In the genomic region with DNA sequence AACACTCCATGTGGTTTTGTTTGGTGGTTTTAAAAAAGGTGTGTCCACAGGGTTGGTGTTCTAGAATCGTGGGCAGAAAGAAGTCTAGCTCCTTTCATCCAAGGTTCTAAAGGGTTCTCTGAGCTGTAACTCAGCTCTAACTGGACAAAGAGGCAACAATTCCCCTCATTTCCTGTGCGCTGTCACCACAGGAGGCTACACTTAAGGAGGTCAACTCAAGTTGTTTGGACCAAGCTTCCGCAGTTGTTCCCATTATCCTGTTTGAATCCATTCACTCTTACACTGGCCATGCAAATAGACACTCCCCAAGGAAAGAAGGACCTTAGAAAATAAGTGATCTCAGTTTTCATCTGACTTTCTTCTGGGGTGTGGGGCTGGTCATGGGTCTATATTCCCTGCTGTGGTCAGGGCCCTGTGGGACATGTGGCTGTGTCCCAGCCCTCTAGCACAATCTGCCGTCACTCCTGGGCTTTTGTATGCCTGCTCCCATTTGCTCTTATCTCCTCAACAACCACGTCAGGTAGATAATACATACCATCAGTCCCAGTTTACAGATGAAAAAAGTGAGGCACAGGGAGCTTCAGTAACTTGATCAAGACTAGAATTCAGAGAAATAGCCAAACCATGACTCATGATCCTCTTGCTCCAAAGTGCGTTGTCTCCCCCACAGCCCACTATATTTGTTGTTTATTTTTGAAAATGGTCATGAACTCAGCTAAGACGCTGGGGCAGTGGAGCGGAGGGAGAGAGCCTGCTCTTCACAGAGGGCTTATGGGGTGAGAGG, we compare ENCODE assay signal across 12 cellular contexts.
A peak's percentile ranks its signal among the peaks of the same experiment; 100 is the strongest.
DNase-seq lines count a peak whose midpoint lies in the region; ATAC-seq and TF ChIP-seq lines count a peak whose summit lies in the region.
"Had no signal": no experiment of that assay in that cellular context is flagged by ENCODE, and none has a peak within 500 bp of the region (broad histone marks: within the 10 kb centered on the region; RNA-seq: fewer than 3 reads in every experiment).

No MANE protein-coding gene starts in this region.

- DNase-seq in M059J (ENCODE audit: low read depth): peak; percentile 37
- DNase-seq in mammary epithelial cell: no peak
- DNase-seq in lower lobe of right lung: no peak
- DNase-seq in type B pancreatic cell (ENCODE audit: extremely low spot score, unreplicated experiment): no peak
- DNase-seq in LoVo (ENCODE audit: low spot score): no peak
- DNase-seq: activated CD4-positive, CD25-positive, alpha-beta regulatory T cell treated with anti-CD3 and anti-CD28 coated beads, Interleukin-2, amount 50 U/mL, for 72 hours; activated effector memory CD4-positive, alpha-beta T cell treated with anti-CD3 and anti-CD28 coated beads, Interleukin-2, amount 50 U/mL, for 16 hours; DMS 273 treated with DMSO at 0.1 percent for 48 hours had no signal

- H3K36me3 ChIP-seq in mammary epithelial cell (ENCODE audit: insufficient read depth, low read length) (no peaks in the 10 kb centered on the region), lower lobe of right lung (no peaks in the 10 kb centered on the region)

- BruUV-seq in mammary epithelial cell (replicated peaks; lab: Mats Ljungman, UMichigan): no TSS peak

- H3K4me2 ChIP-seq in mammary epithelial cell (ENCODE audit: insufficient read depth, low read depth, low read length): peak overlapping the region; percentile 67

- dilution Hi-C loops in mammary epithelial cell (cut with HindIII; ENCODE audit: low sequenced_read_pairs): no loop called here

- H3K9me3 ChIP-seq in mammary epithelial cell (replicated peaks; ENCODE audit: insufficient read depth, low read length): no peaks in the 10 kb centered on the region
- no peaks in the 10 kb centered on the region for H3K9me3 ChIP-seq in lower lobe of right lung

- H3K4me3 ChIP-seq in mammary epithelial cell (replicated peaks in 1 of 3; ENCODE audit: insufficient read depth in 1 of 3, low read depth in 2 of 3, low read length in 3 of 3) (no peak overlapping the region), lower lobe of right lung (no peak overlapping the region)
- H3K4me3 ChIP-seq: coronary artery, skin epidermis had no signal

- intact Hi-C loops in mammary epithelial cell (cut with micrococcal nuclease): loop anchor here (2.0 to 5.0 kb wide), 2 partner anchors 64 to 388 kb away; no protein-coding TSS in a partner anchor
- intact Hi-C loops in lower lobe of right lung (cut with DNase I): no loop called here

- no peaks in the 10 kb centered on the region for H4K20me1 ChIP-seq in mammary epithelial cell (ENCODE audit: insufficient read depth, low read length)

- H2AFZ ChIP-seq in mammary epithelial cell (ENCODE audit: low read depth, low read length): no peak overlapping the region

- no peak for TF ChIP-seq CTCF in mammary epithelial cell (conservative IDR thresholded peaks at IDR 0.05 in 1 of 2, IDR thresholded peaks at IDR 0.05 in 1 of 2; ENCODE audit: extremely low read depth in 1 of 2, insufficient read depth in 1 of 2, low read depth in 1 of 2, low read length in 2 of 2)
- TF ChIP-seq CTCF in lower lobe of right lung (IDR thresholded peaks at IDR 0.05): no peak
- no peak for TF ChIP-seq CTCF in type B pancreatic cell (conservative IDR thresholded peaks at IDR 0.05)

- CTCF ChIA-PET in mammary epithelial cell (lab: Charles Lee; ENCODE audit: low non-redundant PET): no interaction called here

- WGBS in mammary epithelial cell (ENCODE audit: low coverage, missing lambda C conversion rate): 83% methylated on average over 8 of the region's 8 CpGs

- ATAC-seq in lower lobe of right lung: no peak
- no peak for ATAC-seq in HG03439 (IDR thresholded peaks at IDR 0.05; ENCODE audit: unreplicated experiment)
- no peak for ATAC-seq in HG03378 (IDR thresholded peaks at IDR 0.05; ENCODE audit: unreplicated experiment)

- in situ Hi-C loops in mammary epithelial cell (cut with MboI; ENCODE audit: low sequenced_read_pairs in 2 of 2): no loop called here

- H3K27me3 ChIP-seq in mammary epithelial cell (ENCODE audit: insufficient read depth, low read length): peaks cover 12% of the 10 kb centered on the region
- no peaks in the 10 kb centered on the region for H3K27me3 ChIP-seq in lower lobe of right lung (ENCODE audit: low read depth)

- no peaks in the 10 kb centered on the region for H3K27me3 Mint-ChIP-seq in type B pancreatic cell

- peaks cover 62% of the 10 kb centered on the region for H3K4me1 Mint-ChIP-seq in type B pancreatic cell (ENCODE audit: unreplicated experiment)

- H3K4me3 Mint-ChIP-seq in type B pancreatic cell: peak overlapping the region; percentile 70

- H3K27ac Mint-ChIP-seq in type B pancreatic cell: peak overlapping the region; percentile 91

- peaks cover 4% of the 10 kb centered on the region for H3K36me3 Mint-ChIP-seq in type B pancreatic cell

- peaks cover 5% of the 10 kb centered on the region for H3K9me3 Mint-ChIP-seq in type B pancreatic cell

- no peak overlapping the region for H3K9ac ChIP-seq in mammary epithelial cell (ENCODE audit: insufficient read depth, low read length)

- H3K27ac ChIP-seq in mammary epithelial cell (ENCODE audit: insufficient read depth, low read depth, low read length) (no peak overlapping the region), lower lobe of right lung (peak overlapping the region; percentile 85)

- H3K4me1 ChIP-seq in mammary epithelial cell (ENCODE audit: insufficient read depth, low read length) (peaks cover 20% of the 10 kb centered on the region), lower lobe of right lung (peaks cover 21% of the 10 kb centered on the region)

- H3K79me2 ChIP-seq in mammary epithelial cell (ENCODE audit: insufficient read depth, low read length): no peaks in the 10 kb centered on the region
